Comparison of ENCODE assay signal across 10 cellular contexts in genomic region chr2:126761981-126762878, GRCh38.
DNase-seq lines count a peak whose midpoint lies in the region; ATAC-seq and TF ChIP-seq lines count a peak whose summit lies in the region.
"Had no signal": no experiment of that assay in that cellular context is flagged by ENCODE, and none has a peak within 500 bp of the region (broad histone marks: within the 10 kb centered on the region; RNA-seq: fewer than 3 reads in every experiment).

No MANE protein-coding gene starts in this region.

- peaks cover 18 to 63% (median 31%) of the 10 kb centered on the region in 4 donors for H3K4me1 Mint-ChIP-seq in CD4-positive, CD25-positive, alpha-beta regulatory T cell

- peaks cover 21% of the 10 kb centered on the region for H3K27me3 Mint-ChIP-seq in CD4-positive, CD25-positive, alpha-beta regulatory T cell

- no peak for TF ChIP-seq CTCF in mucosa of descending colon (IDR thresholded peaks at IDR 0.05)

- H3K27ac Mint-ChIP-seq in CD4-positive, CD25-positive, alpha-beta regulatory T cell = peak overlapping the region; percentile 29 to 97 (median 86)

- H3K27ac ChIP-seq in CD4-positive, CD25-positive, alpha-beta regulatory T cell (ENCODE audit: insufficient read depth, low read length, poor library complexity, severe bottlenecking) = peak overlapping the region; percentile 5
- H3K27ac ChIP-seq: WERI-Rb-1 had no signal

- H3K4me3 Mint-ChIP-seq in CD4-positive, CD25-positive, alpha-beta regulatory T cell = peak overlapping the region; percentile 1 to 73 (median 60)

- peak overlapping the region; percentile 39 for H3K4me3 ChIP-seq in CD4-positive, CD25-positive, alpha-beta regulatory T cell (ENCODE audit: low read depth, low read length)
- H3K4me3 ChIP-seq in mucosa of descending colon = no peak overlapping the region
- H3K4me3 ChIP-seq: heart right ventricle had no signal

- peak; percentile 72 to 81 for ATAC-seq in CD4-positive, CD25-positive, alpha-beta regulatory T cell (ENCODE audit: low read depth in 2 of 2)
- peak; percentile 49 for ATAC-seq in HG03520 (IDR thresholded peaks at IDR 0.05; ENCODE audit: unreplicated experiment)
- ATAC-seq in mucosa of descending colon = peak; percentile 40
- ATAC-seq in GM19328 (IDR thresholded peaks at IDR 0.05; ENCODE audit: unreplicated experiment) = no peak
- ATAC-seq in GM19023 (IDR thresholded peaks at IDR 0.05; ENCODE audit: unreplicated experiment) = no peak
- ATAC-seq in HG02852 (IDR thresholded peaks at IDR 0.05; ENCODE audit: unreplicated experiment) = no peak
- ATAC-seq: heart right ventricle had no signal

- no peaks in the 10 kb centered on the region for H3K36me3 Mint-ChIP-seq in CD4-positive, CD25-positive, alpha-beta regulatory T cell

- DNase-seq in CD4-positive, CD25-positive, alpha-beta regulatory T cell = peak in 2 of 3 donors; percentile 28 to 89
- peak; percentile 47 to 61 for DNase-seq in activated T-cell treated with anti-CD3 and anti-CD28 coated beads, Interleukin-2, amount 50 U/mL, for 48 hours
- DNase-seq in mucosa of descending colon (no peak), NCI-H187 treated with DMSO at 0.1 percent for 48 hours (lab: John Stamatoyannopoulos, UW) (no peak)
- DNase-seq: heart right ventricle, WERI-Rb-1 had no signal

- H3K9me3 Mint-ChIP-seq in CD4-positive, CD25-positive, alpha-beta regulatory T cell = peaks cover 0 to 3% (median 0%) of the 10 kb centered on the region in 7 donors

- intact Hi-C loops in mucosa of descending colon (cut with DNase I, micrococcal nuclease) = no loop called here

- no peaks in the 10 kb centered on the region for H3K9me3 ChIP-seq in CD4-positive, CD25-positive, alpha-beta regulatory T cell (ENCODE audit: control insufficient read depth in 2 of 2, low read length in 2 of 2)
- no peaks in the 10 kb centered on the region for H3K9me3 ChIP-seq in mucosa of descending colon
- H3K9me3 ChIP-seq: heart right ventricle had no signal

- no peaks in the 10 kb centered on the region for H3K36me3 ChIP-seq in CD4-positive, CD25-positive, alpha-beta regulatory T cell (ENCODE audit: control insufficient read depth, insufficient read depth, low read length)
- no peaks in the 10 kb centered on the region for H3K36me3 ChIP-seq in mucosa of descending colon (ENCODE audit: low read depth)
- H3K36me3 ChIP-seq: heart right ventricle, WERI-Rb-1 had no signal

- H3K27me3 ChIP-seq in CD4-positive, CD25-positive, alpha-beta regulatory T cell (ENCODE audit: control insufficient read depth, insufficient read depth, low read length) = no peaks in the 10 kb centered on the region
- H3K27me3 ChIP-seq: heart right ventricle had no signal

- peaks cover 22% of the 10 kb centered on the region for H3K4me1 ChIP-seq in CD4-positive, CD25-positive, alpha-beta regulatory T cell (ENCODE audit: control insufficient read depth, insufficient read depth, low read length, poor library complexity, severe bottlenecking)
- no peaks in the 10 kb centered on the region for H3K4me1 ChIP-seq in mucosa of descending colon (ENCODE audit: low read depth)
- H3K4me1 ChIP-seq: heart right ventricle had no signal

Comparison
In these comparisons a context has a peak if more than half of its experiments do, and no peak if none do; other contexts are left out.
1. ATAC-seq: peak in CD4-positive, CD25-positive, alpha-beta regulatory T cell (2 of 2), HG03520 (single experiment) and mucosa of descending colon (single experiment); none in GM19328 (single experiment), GM19023 (single experiment) and HG02852 (single experiment).
2. DNase-seq: peak in CD4-positive, CD25-positive, alpha-beta regulatory T cell (2 of 3) and activated T-cell treated with anti-CD3 and anti-CD28 coated beads, Interleukin-2, amount 50 U/mL, for 48 hours (2 of 2); none in mucosa of descending colon (0 of 3) and NCI-H187 treated with DMSO at 0.1 percent for 48 hours (single experiment).